8 cellular contexts compared by ENCODE assay signal in the genomic region with DNA sequence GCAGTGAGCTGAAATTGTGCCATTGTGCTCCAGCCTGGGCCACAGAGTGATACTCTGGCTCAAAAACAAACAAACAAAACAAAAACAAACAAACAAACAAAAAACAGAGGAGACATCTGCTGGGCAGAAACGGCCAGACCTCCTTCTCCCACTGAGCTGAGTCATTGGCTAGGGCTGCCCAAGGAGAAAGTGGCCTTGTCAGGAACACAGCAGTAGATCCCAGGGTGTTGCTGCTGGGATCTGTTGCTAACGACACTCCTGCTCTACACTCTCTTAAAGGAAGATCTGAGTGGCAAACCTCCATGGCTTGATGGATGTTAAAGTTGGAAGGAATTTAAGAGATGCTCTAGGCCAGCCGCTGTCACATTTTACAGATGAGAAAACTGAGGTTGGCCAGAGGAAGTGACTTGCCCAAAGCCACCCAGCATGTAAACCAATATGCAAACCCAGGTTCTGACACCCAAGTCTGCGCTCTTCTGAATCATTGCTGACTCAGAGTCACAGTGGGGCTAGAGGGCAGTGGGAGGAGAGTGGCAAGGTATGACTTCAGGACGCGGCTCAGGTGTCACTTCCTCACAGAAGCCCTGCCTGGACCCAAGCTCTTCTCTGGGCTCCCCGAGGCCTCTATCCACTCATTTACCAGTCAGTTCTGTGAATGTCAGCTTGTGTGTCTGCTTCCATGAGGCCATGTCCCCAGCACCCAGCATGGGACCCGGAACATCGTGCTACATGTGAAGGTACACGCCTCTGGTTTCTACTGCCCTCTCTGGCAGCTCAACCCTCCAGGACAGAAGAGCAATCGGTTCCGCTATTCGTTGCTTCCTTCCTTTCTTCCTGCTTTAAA. TPM values are rescaled to one million over a fixed set of nuclear protein-coding genes. Genes with fewer than 3 reads are reported as not detected.
A peak's percentile ranks its signal among the peaks of the same experiment; 100 is the strongest.
DNase-seq lines count a peak whose midpoint lies in the region; ATAC-seq, FAIRE-seq and TF ChIP-seq lines count a peak whose summit lies in the region.

No MANE protein-coding gene starts in this region.

- no TSS peak for BruUV-seq in HepG2 (replicated peaks; lab: Mats Ljungman, UMichigan)

- H3K79me2 ChIP-seq in HepG2 (ENCODE audit: insufficient read depth, low read length) = no peaks in the 10 kb centered on the region

- no peak overlapping the region for H3K27ac ChIP-seq in HepG2 (ENCODE audit: extremely low read length, insufficient read depth, low read length)

- TF ChIP-seq CTCF in HepG2 (CRISPR knock-in tag; IDR thresholded peaks at IDR 0.05) (no peak), endothelial cell (IDR thresholded peaks at IDR 0.05; ENCODE audit: unreplicated experiment) (no peak)

- H2AFZ ChIP-seq in HepG2 (ENCODE audit: low read length) = no peak overlapping the region

- POLR2A ChIA-PET in T-cell (lab: Charles Lee) (no interaction called here), HepG2 (lab: Yijun Ruan, JAX) (no interaction called here)

- H3K36me3 Mint-ChIP-seq in T-cell (no peaks in the 10 kb centered on the region), endothelial cell (ENCODE audit: low read depth, unreplicated experiment) (no peaks in the 10 kb centered on the region)

- peaks cover 45% of the 10 kb centered on the region for H3K4me1 ChIP-seq in HepG2 (ENCODE audit: insufficient read depth, low read length)

- 0 out of 6 replicates have a peak overlapping the region, but pooled peaks of 1 of the 3 experiments have one; percentile 2 for H3K4me3 ChIP-seq in HepG2 (replicated peaks in 1 of 3; ENCODE audit: insufficient read depth in 1 of 3, low read depth in 2 of 3, low read length in 3 of 3)

- H3K9ac ChIP-seq in HepG2 (ENCODE audit: insufficient read depth, low read depth, low read length) = no peak overlapping the region

- H3K4me1 Mint-ChIP-seq in T-cell (peaks cover 25 to 42% (median 31%) of the 10 kb centered on the region in 3 donors), endothelial cell (ENCODE audit: unreplicated experiment) (peaks cover 55% of the 10 kb centered on the region)

- no peak for FAIRE-seq in HepG2 (lab: Jason Lieb, UNC)

- no peak for TF ChIP-seq RAD21 in HepG2 (CRISPR knock-in tag; IDR thresholded peaks at IDR 0.05)

- CTCF ChIA-PET in T-cell (lab: Charles Lee) = interaction anchor here (0.5 to 1.1 kb wide), 4 partner anchors 14 to 576 kb away, joined by 3 to 4 read pairs (median 3); no protein-coding TSS in a partner anchor
- CTCF ChIA-PET in HepG2 (lab: Yijun Ruan, JAX; ENCODE audit: low intra/inter-chr PET ratio, low total read pairs) = no interaction called here

- H3K27me3 ChIP-seq in HepG2 (ENCODE audit: control insufficient read depth in 1 of 2, insufficient read depth in 2 of 2, low read length in 2 of 2) = peaks cover 4 to 26% of the 10 kb centered on the region in 2 experiments; a peak in 3 of 5 replicates

- no peaks in the 10 kb centered on the region for H3K9me3 ChIP-seq in HepG2 (ENCODE audit: low read length)

- H3K27ac Mint-ChIP-seq in T-cell (peak overlapping the region; percentile 4 to 52), endothelial cell (ENCODE audit: unreplicated experiment) (no peak overlapping the region)

- no peak for TF ChIP-seq POLR2A in HepG2 (IDR thresholded peaks at IDR 0.05; ENCODE audit: insufficient read depth in 1 of 2, low read depth in 2 of 2, low read length in 2 of 2)

- intact Hi-C loops in HepG2 (cut with micrococcal nuclease; ENCODE audit: unreplicated experiment) = no loop called here

- peak; percentile 72 for ATAC-seq in HG03064 (IDR thresholded peaks at IDR 0.05; ENCODE audit: low read depth, unreplicated experiment)
- ATAC-seq in T-cell (replicated peaks in 1 of 4) = peak in 3 of 4 experiments; percentile 46 to 82 (median 53)
- ATAC-seq in HepG2 = peak; percentile 65

- peak overlapping the region; percentile 54 for H3K4me2 ChIP-seq in HepG2 (ENCODE audit: low read depth, low read length)

- no peaks in the 10 kb centered on the region for H3K36me3 ChIP-seq in HepG2 (replicated peaks in 1 of 2; ENCODE audit: control insufficient read depth in 1 of 2, insufficient read depth in 2 of 2, low read length in 2 of 2)

- peaks cover 0 to 10% of the 10 kb centered on the region in 2 donors for H3K27me3 Mint-ChIP-seq in T-cell
- peaks cover 6% of the 10 kb centered on the region for H3K27me3 Mint-ChIP-seq in endothelial cell (ENCODE audit: unreplicated experiment)

- H3K9me3 Mint-ChIP-seq in T-cell = no peaks in the 10 kb centered on the region
- no peaks in the 10 kb centered on the region for H3K9me3 Mint-ChIP-seq in endothelial cell (ENCODE audit: unreplicated experiment)

- in situ Hi-C loops in HepG2 (cut with HindIII; ENCODE audit: extremely low pct_ligation_motif_present, low pct_unique_long_range_greater_than_20kb) = no loop called here

- 32% methylated on average over 11 of the region's 13 CpGs for WGBS in HepG2 (ENCODE audit: low lambda C conversion rate)

- peak in 2 of 3 donors; percentile 36 to 52 for DNase-seq in stimulated activated CD4-positive, alpha-beta T cell treated with anti-CD3 and anti-CD28 coated beads, Interleukin-12 subunit alpha, Interleukin-12 subunit beta, amount 100 ng/mL, for 48 hours (ENCODE audit: low read depth in 2 of 3, low spot score in 1 of 3)
- DNase-seq in stimulated activated CD4-positive, alpha-beta T cell treated with anti-CD3 and anti-CD28 coated beads, Interleukin-12 subunit alpha, Interleukin-12 subunit beta, amount 100 ng/mL, for 4 hours = no peak
- peak in 16 of 34 experiments; percentile 7 to 43 (median 27) for DNase-seq in T-cell
- DNase-seq in HepG2 (ENCODE audit: low spot score) = no peak
- no peak for DNase-seq in iPS-NIHi7 (ENCODE audit: extremely low spot score)
- DNase-seq in endothelial cell (ENCODE audit: low spot score) = no peak
- DNase-seq in COR-L47 (lab: John Stamatoyannopoulos, UW) = no peak

- no peak overlapping the region for H3K4me3 Mint-ChIP-seq in T-cell
- no peak overlapping the region for H3K4me3 Mint-ChIP-seq in endothelial cell (ENCODE audit: unreplicated experiment)

- no peaks in the 10 kb centered on the region for H4K20me1 ChIP-seq in HepG2 (ENCODE audit: insufficient read depth, low read length)

- TF ChIP-seq EP300 in HepG2 (IDR thresholded peaks at IDR 0.05; ENCODE audit: low read depth in 2 of 2, low read length in 2 of 2) = no peak
- TF ChIP-seq EP300 in HepG2 (CRISPR knock-in tag; IDR thresholded peaks at IDR 0.05; ENCODE audit: borderline replicate concordance) = no peak

TF ChIP-seq in HepG2, 621 proteins besides CTCF, POLR2A, EP300 and RAD21 (continues in another document):
- TF ChIP-seq ZNF556 (CRISPR knock-in tag; IDR thresholded peaks at IDR 0.05; ENCODE audit: borderline replicate concordance) (no peak), ZNF431 (CRISPR knock-in tag; IDR thresholded peaks at IDR 0.05; ENCODE audit: borderline replicate concordance, low read depth) (no peak)

RNA-seq across cellular contexts. Expression of gene GDPD5, which starts 11.3 kb away (rescaled TPM):
- 10 to 100 TPM; 31.4 to 81.3 (median 70.9) TPM for total RNA-seq in T-cell
- total RNA-seq in HepG2 (2016; rRNA removed; fragmentation: Illumina TruSeq; extraction: Trizol) = 35.8 and 67.5 TPM in 2 replicates
- total RNA-seq in HepG2 (2016; cell fraction: cytosol; rRNA removed; fragmentation: Illumina TruSeq; extraction: Trizol; ENCODE audit: low read depth) = 24.1 and 26.9 TPM in 2 replicates
- 31.0 and 63.9 TPM in 2 replicates for total RNA-seq in HepG2 (2016; cell fraction: insoluble cytoplasmic fraction; rRNA removed; fragmentation: Illumina TruSeq; extraction: Trizol)
- 48.4 and 52.8 TPM in 2 replicates for total RNA-seq in HepG2 (2016; cell fraction: membrane; rRNA removed; fragmentation: Illumina TruSeq; extraction: Trizol)
- total RNA-seq in HepG2 (2016; cell fraction: nucleus; rRNA removed; fragmentation: Illumina TruSeq; extraction: Trizol) = 82.9 and 86.5 TPM in 2 replicates
- polyA plus RNA-seq in HepG2 (2011; rRNA removed) = 55.0 and 55.2 TPM in 2 replicates
- polyA plus RNA-seq in HepG2 (2011; cell fraction: cytosol; rRNA removed) = 19.4 and 33.8 TPM in 2 replicates
- polyA plus RNA-seq in HepG2 (2011; cell fraction: nucleus; rRNA removed) = 229 and 337 TPM in 2 replicates
- 36.3 and 37.7 TPM in 2 replicates for polyA plus RNA-seq in HepG2 (2012)
- polyA plus RNA-seq in HepG2 (2016; cell fraction: cytosol; fragmentation: Illumina TruSeq; extraction: Trizol; ENCODE audit: low read depth) = 14.1 and 14.2 TPM in 2 replicates
- polyA plus RNA-seq in HepG2 (2016; cell fraction: insoluble cytoplasmic fraction; fragmentation: Illumina TruSeq; extraction: Trizol; ENCODE audit: low read depth) = 33.8 and 39.1 TPM in 2 replicates
- 33.4 and 35.7 TPM in 2 replicates for polyA plus RNA-seq in HepG2 (2016; cell fraction: membrane; fragmentation: Illumina TruSeq; extraction: Trizol; ENCODE audit: low read depth)
- 217 and 242 TPM in 2 replicates for polyA plus RNA-seq in HepG2 (2016; cell fraction: nucleus; fragmentation: Illumina TruSeq; extraction: Trizol; ENCODE audit: insufficient read depth, low read depth)
- polyA minus RNA-seq in HepG2 (2011; rRNA and poly(A)+ RNA removed; ENCODE audit: low replicate concordance) = 39.6 and 88.9 TPM in 2 replicates
- polyA minus RNA-seq in HepG2 (2011; cell fraction: cytosol; rRNA and poly(A)+ RNA removed) = 23.0 and 24.3 TPM in 2 replicates
- polyA minus RNA-seq in HepG2 (2011; cell fraction: nucleus; rRNA and poly(A)+ RNA removed) = 51.5 and 67.3 TPM in 2 replicates
- total RNA-seq in endothelial cell (ENCODE audit: unreplicated experiment) = 674 TPM

RNA-seq across cellular contexts. Expression of gene SERPINH1, which starts 25.0 kb away (rescaled TPM):
- total RNA-seq in T-cell = 10 to 100 TPM in 3 of 5 donors, 1 to 10 TPM in 2; 5.2 to 16.4 (median 13.9) TPM
- total RNA-seq in HepG2 (2016; rRNA removed; fragmentation: Illumina TruSeq; extraction: Trizol) = 31.3 and 83.8 TPM in 2 replicates
- total RNA-seq in HepG2 (2016; cell fraction: cytosol; rRNA removed; fragmentation: Illumina TruSeq; extraction: Trizol; ENCODE audit: low read depth) = 10.9 and 11.9 TPM in 2 replicates
- total RNA-seq in HepG2 (2016; cell fraction: insoluble cytoplasmic fraction; rRNA removed; fragmentation: Illumina TruSeq; extraction: Trizol) = 27.2 and 84.9 TPM in 2 replicates
- 21.3 and 21.4 TPM in 2 replicates for total RNA-seq in HepG2 (2016; cell fraction: membrane; rRNA removed; fragmentation: Illumina TruSeq; extraction: Trizol)
- total RNA-seq in HepG2 (2016; cell fraction: nucleus; rRNA removed; fragmentation: Illumina TruSeq; extraction: Trizol) = 63.4 and 80.5 TPM in 2 replicates
- 83.6 and 101 TPM in 2 replicates for polyA plus RNA-seq in HepG2 (2011; rRNA removed)
- polyA plus RNA-seq in HepG2 (2011; cell fraction: cytosol; rRNA removed) = 50.5 and 96.5 TPM in 2 replicates
- polyA plus RNA-seq in HepG2 (2011; cell fraction: nucleus; rRNA removed) = 91.5 and 110 TPM in 2 replicates
- polyA plus RNA-seq in HepG2 (2012) = 46.1 and 57.3 TPM in 2 replicates
- polyA plus RNA-seq in HepG2 (2016; cell fraction: cytosol; fragmentation: Illumina TruSeq; extraction: Trizol; ENCODE audit: low read depth) = 8.9 and 11.1 TPM in 2 replicates
- polyA plus RNA-seq in HepG2 (2016; cell fraction: insoluble cytoplasmic fraction; fragmentation: Illumina TruSeq; extraction: Trizol; ENCODE audit: low read depth) = 30.8 and 35.3 TPM in 2 replicates
- polyA plus RNA-seq in HepG2 (2016; cell fraction: membrane; fragmentation: Illumina TruSeq; extraction: Trizol; ENCODE audit: low read depth) = 15.5 and 16.1 TPM in 2 replicates
- 114 and 127 TPM in 2 replicates for polyA plus RNA-seq in HepG2 (2016; cell fraction: nucleus; fragmentation: Illumina TruSeq; extraction: Trizol; ENCODE audit: insufficient read depth, low read depth)
- 129 and 168 TPM in 2 replicates for polyA minus RNA-seq in HepG2 (2011; rRNA and poly(A)+ RNA removed; ENCODE audit: low replicate concordance)
- 52.3 and 73.2 TPM in 2 replicates for polyA minus RNA-seq in HepG2 (2011; cell fraction: cytosol; rRNA and poly(A)+ RNA removed)
- polyA minus RNA-seq in HepG2 (2011; cell fraction: nucleus; rRNA and poly(A)+ RNA removed) = 20.1 and 27.8 TPM in 2 replicates
- 449 TPM for total RNA-seq in endothelial cell (ENCODE audit: unreplicated experiment)

Comparison
In these comparisons a context has a peak if more than half of its experiments do, and no peak if none do; other contexts are left out.
1. DNase-seq: peak in stimulated activated CD4-positive, alpha-beta T cell treated with anti-CD3 and anti-CD28 coated beads, Interleukin-12 subunit alpha, Interleukin-12 subunit beta, amount 100 ng/mL, for 48 hours (2 of 3); none in stimulated activated CD4-positive, alpha-beta T cell treated with anti-CD3 and anti-CD28 coated beads, Interleukin-12 subunit alpha, Interleukin-12 subunit beta, amount 100 ng/mL, for 4 hours (single experiment), HepG2 (single experiment), iPS-NIHi7 (single experiment), endothelial cell (single experiment) and COR-L47 (single experiment).
2. Peak in every context shown above with its lines, with median percentiles within 50 percentile points of each other: ATAC-seq.